Comparison of ENCODE assay signal across 24 cellular contexts in genomic region chr11:120039031-120039430, GRCh38.
A peak's percentile ranks its signal among the peaks of the same experiment; 100 is the strongest.
DNase-seq lines count a peak whose midpoint lies in the region; ATAC-seq and TF ChIP-seq lines count a peak whose summit lies in the region.
"Had no signal": no experiment of that assay in that cellular context is flagged by ENCODE, and none has a peak within 500 bp of the region (broad histone marks: within the 10 kb centered on the region; RNA-seq: fewer than 3 reads in every experiment).

No MANE protein-coding gene starts in this region.

- no peak overlapping the region for H3K4me3 ChIP-seq in right atrium auricular region
- H3K4me3 ChIP-seq in colonic mucosa = no peak overlapping the region
- no peak overlapping the region for H3K4me3 ChIP-seq in mesendoderm (ENCODE audit: low read length)
- H3K4me3 ChIP-seq in vagina = no peak overlapping the region
- H3K4me3 ChIP-seq in tibial artery = no peak overlapping the region
- H3K4me3 ChIP-seq: A549; BLaER1 treated with 17β-estradiol and CSF1 and Interleukin-3, amounts not matched to agents 10 nM and 100 nM; GM12878; GM23248 had no signal

- H3K36me3 ChIP-seq in right atrium auricular region = no peaks in the 10 kb centered on the region
- H3K36me3 ChIP-seq in colonic mucosa = no peaks in the 10 kb centered on the region
- no peaks in the 10 kb centered on the region for H3K36me3 ChIP-seq in mesendoderm (ENCODE audit: control insufficient read depth, insufficient read depth, low read length)
- no peaks in the 10 kb centered on the region for H3K36me3 ChIP-seq in vagina
- no peaks in the 10 kb centered on the region for H3K36me3 ChIP-seq in tibial artery
- H3K36me3 ChIP-seq: BE2C; BLaER1 treated with 17β-estradiol and CSF1 and Interleukin-3, amounts not matched to agents 10 nM and 100 nM had no signal

- no peaks in the 10 kb centered on the region for H3K27me3 ChIP-seq in right atrium auricular region
- H3K27me3 ChIP-seq in colonic mucosa = no peaks in the 10 kb centered on the region
- no peaks in the 10 kb centered on the region for H3K27me3 ChIP-seq in mesendoderm (ENCODE audit: insufficient read depth, low read length, poor library complexity)
- no peaks in the 10 kb centered on the region for H3K27me3 ChIP-seq in vagina
- peaks cover 0 to 8% of the 10 kb centered on the region in 2 donors for H3K27me3 ChIP-seq in tibial artery
- H3K27me3 ChIP-seq: BE2C; BLaER1 treated with 17β-estradiol and CSF1 and Interleukin-3, amounts not matched to agents 10 nM and 100 nM had no signal

- H2AK5ac ChIP-seq in mesendoderm (ENCODE audit: low read length) = peak overlapping the region; percentile 90

- peak; percentile 4 for DNase-seq in cardiac septum (ENCODE audit: low spot score)
- DNase-seq in right atrium auricular region (ENCODE audit: low spot score) = no peak
- DNase-seq in colonic mucosa = peak; percentile 1
- no peak for DNase-seq in mesendoderm
- peak; percentile 71 to 74 for DNase-seq in vagina (ENCODE audit: extremely low spot score in 2 of 2)
- DNase-seq in substantia nigra (lab: John Stamatoyannopoulos, UW) = no peak
- no peak for DNase-seq in tibial artery
- DNase-seq: 8988T; ACHN; AML-193; BE2C; CD4-positive, alpha-beta T cell; CD8-positive, alpha-beta memory T cell; DMS 273 treated with DMSO at 0.1 percent for 48 hours; DMS79; EL; GDM1; GM23248; H7 had no signal

- no peak overlapping the region for H2BK120ac ChIP-seq in mesendoderm (ENCODE audit: low read depth, low read length)

- no peak for ATAC-seq in HG03432 (IDR thresholded peaks at IDR 0.05; ENCODE audit: unreplicated experiment)
- ATAC-seq: A549, GM12878, HCT116 had no signal

- H3K4me2 ChIP-seq in mesendoderm (ENCODE audit: low read length) = no peak overlapping the region
- H3K4me2 ChIP-seq: A549; BLaER1 treated with 17β-estradiol and CSF1 and Interleukin-3, amounts not matched to agents 10 nM and 100 nM had no signal

- no peaks in the 10 kb centered on the region for H3K79me2 ChIP-seq in mesendoderm (ENCODE audit: control insufficient read depth, insufficient read depth, low read length)

- H3K23ac ChIP-seq in mesendoderm (ENCODE audit: low read length) = no peak overlapping the region

- no peak overlapping the region for H3K4ac ChIP-seq in mesendoderm (ENCODE audit: low read depth, low read length)

- intact Hi-C loops in cardiac septum (cut with DNase I) = no loop called here
- intact Hi-C loops in colonic mucosa (cut with DNase I) = no loop called here
- intact Hi-C loops in vagina (cut with DNase I) = no loop called here
- intact Hi-C loops in tibial artery (cut with DNase I; ENCODE audit: low total_unique reads) = no loop called here

- TF ChIP-seq CTCF in right atrium auricular region (IDR thresholded peaks at IDR 0.05) (no peak), colonic mucosa (IDR thresholded peaks at IDR 0.05) (no peak), vagina (IDR thresholded peaks at IDR 0.05) (no peak), tibial artery (IDR thresholded peaks at IDR 0.05) (no peak)

- H4K5ac ChIP-seq in mesendoderm (ENCODE audit: low read length) = no peak overlapping the region

- H3K9ac ChIP-seq in colonic mucosa (ENCODE audit: low read depth in 2 of 2, low read length in 2 of 2) = no peak overlapping the region
- H3K9ac ChIP-seq in mesendoderm (ENCODE audit: low read length) = no peak overlapping the region
- H3K9ac ChIP-seq: BLaER1 treated with 17β-estradiol and CSF1 and Interleukin-3, amounts not matched to agents 10 nM and 100 nM; GM23248 had no signal

- H3K9me3 ChIP-seq in right atrium auricular region (peaks cover 0 to 17% of the 10 kb centered on the region in 2 donors), colonic mucosa (no peaks in the 10 kb centered on the region), vagina (no peaks in the 10 kb centered on the region), tibial artery (peaks cover 0 to 6% (median 0%) of the 10 kb centered on the region in 3 donors)
- H3K9me3 ChIP-seq: A549, BE2C had no signal

- H3K56ac ChIP-seq in mesendoderm (ENCODE audit: low read length) = peak overlapping the region; percentile 42

- no peaks in the 10 kb centered on the region for H3K79me1 ChIP-seq in mesendoderm (ENCODE audit: low read length)

- H3K4me1 ChIP-seq in right atrium auricular region (no peaks in the 10 kb centered on the region), colonic mucosa (no peaks in the 10 kb centered on the region), mesendoderm (ENCODE audit: control insufficient read depth, low read depth, low read length) (no peaks in the 10 kb centered on the region), vagina (no peaks in the 10 kb centered on the region), tibial artery (no peaks in the 10 kb centered on the region)
- H3K4me1 ChIP-seq: A549; BE2C; BLaER1 treated with 17β-estradiol and CSF1 and Interleukin-3, amounts not matched to agents 10 nM and 100 nM had no signal

- no CpG with 5 or more reads among the region's 1 CpG for WGBS in mesendoderm (ENCODE audit: extremely low coverage, insufficient coverage, low lambda C conversion rate)

- H4K8ac ChIP-seq in mesendoderm (ENCODE audit: low read depth, low read length) = no peak overlapping the region

- H3K18ac ChIP-seq in mesendoderm (ENCODE audit: low read length) = no peak overlapping the region

- H3K27ac ChIP-seq in right atrium auricular region = no peak overlapping the region
- H3K27ac ChIP-seq in colonic mucosa = no peak overlapping the region
- no peak overlapping the region for H3K27ac ChIP-seq in mesendoderm (ENCODE audit: low read depth, low read length)
- no peak overlapping the region for H3K27ac ChIP-seq in vagina
- H3K27ac ChIP-seq in substantia nigra (ENCODE audit: low read depth, low read length, poor library complexity, severe bottlenecking) = no peak overlapping the region
- H3K27ac ChIP-seq in tibial artery = no peak overlapping the region
- H3K27ac ChIP-seq: A549; BLaER1 treated with 17β-estradiol and CSF1 and Interleukin-3, amounts not matched to agents 10 nM and 100 nM; GM23248 had no signal

- no peak for TF ChIP-seq POLR2A in vagina (IDR thresholded peaks at IDR 0.05)

- H2BK5ac ChIP-seq in mesendoderm (ENCODE audit: low read length) = no peak overlapping the region

- no peak overlapping the region for H2BK15ac ChIP-seq in mesendoderm (replicated peaks; ENCODE audit: low read depth)

Comparison
In these comparisons a context has a peak if more than half of its experiments do, and no peak if none do; other contexts are left out.
1. DNase-seq: peak in cardiac septum (single experiment), colonic mucosa (single experiment) and vagina (2 of 2); none in right atrium auricular region (single experiment), mesendoderm (single experiment), substantia nigra (0 of 49) and tibial artery (0 of 2).